8 cellular contexts compared by ENCODE assay signal in the genomic region with DNA sequence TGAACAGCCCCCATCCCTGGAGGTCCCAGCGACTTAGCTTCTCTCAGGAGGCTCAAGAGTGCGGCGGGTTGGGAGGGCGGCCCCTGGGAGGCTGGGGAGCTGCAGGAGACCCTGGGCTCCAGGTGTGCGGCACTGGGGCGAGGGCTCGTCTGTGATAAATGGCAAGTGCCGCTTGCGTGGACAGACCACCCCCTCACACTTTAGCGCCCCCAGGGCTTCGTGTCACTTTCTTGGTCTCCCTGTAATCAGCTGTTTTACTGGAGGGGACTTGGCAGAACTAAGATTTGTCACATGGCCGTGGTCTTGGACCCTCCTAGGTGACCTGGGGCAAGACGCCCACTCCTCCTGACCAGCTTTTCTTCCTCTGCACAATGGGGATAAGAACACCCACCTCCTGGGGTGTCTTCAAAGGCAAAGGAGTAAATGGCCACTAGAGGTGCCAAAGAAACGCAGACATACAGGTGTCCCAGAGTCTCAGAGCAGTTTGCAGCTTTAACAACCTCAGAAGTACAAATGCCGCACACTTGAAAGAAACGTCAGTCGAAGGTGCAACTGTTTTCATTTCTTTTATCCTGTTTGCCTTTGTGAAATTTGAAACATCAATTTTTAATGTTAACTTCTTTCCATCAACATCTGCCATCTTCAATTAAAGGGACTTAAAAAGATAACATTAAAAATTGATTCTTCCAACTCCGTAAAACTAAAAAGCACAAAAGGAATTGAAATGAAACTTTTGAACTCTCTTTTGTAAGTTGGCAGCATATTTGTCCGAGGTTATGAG. TPM values are rescaled to one million over a fixed set of nuclear protein-coding genes. Genes with fewer than 3 reads are reported as not detected.
A peak's percentile ranks its signal among the peaks of the same experiment; 100 is the strongest.
DNase-seq lines count a peak whose midpoint lies in the region; ATAC-seq and TF ChIP-seq lines count a peak whose summit lies in the region.

No MANE protein-coding gene starts in this region.

- H3K4me3 Mint-ChIP-seq in activated CD4-positive, alpha-beta T cell treated with anti-CD3 and anti-CD28 coated beads for 36 hours = peak overlapping the region; percentile 66
- H3K4me3 Mint-ChIP-seq in glutamatergic neuron (ENCODE audit: unreplicated experiment) = no peak overlapping the region

- TF ChIP-seq EP300 in sigmoid colon (IDR thresholded peaks at IDR 0.05) = no peak

- POLR2A ChIA-PET in activated CD4-positive, alpha-beta T cell treated with anti-CD3 and anti-CD28 coated beads for 36 hours (lab: Charles Lee) = no interaction called here

- WGBS in sigmoid colon, 2 donors = 6 to 32% methylated on average over 19 of the region's 19 CpGs

- H3K9me3 Mint-ChIP-seq in activated CD4-positive, alpha-beta T cell treated with anti-CD3 and anti-CD28 coated beads for 36 hours (ENCODE audit: low read depth) = no peaks in the 10 kb centered on the region
- peaks cover 6% of the 10 kb centered on the region for H3K9me3 Mint-ChIP-seq in glutamatergic neuron (ENCODE audit: unreplicated experiment)

- CTCF ChIA-PET in activated CD4-positive, alpha-beta T cell treated with anti-CD3 and anti-CD28 coated beads for 36 hours (lab: Charles Lee) = interaction anchor here (0.5 to 2.0 kb wide), 18 partner anchors 10 to 668 kb away, joined by 3 to 21 read pairs (median 5); a partner anchor contains a TSS

- no peak overlapping the region for H3K27ac Mint-ChIP-seq in activated CD4-positive, alpha-beta T cell treated with anti-CD3 and anti-CD28 coated beads for 36 hours
- H3K27ac Mint-ChIP-seq in glutamatergic neuron (ENCODE audit: unreplicated experiment) = no peak overlapping the region

- peak; percentile 33 for DNase-seq in activated CD4-positive, alpha-beta T cell treated with anti-CD3 and anti-CD28 coated beads for 36 hours
- no peak for DNase-seq in activated CD4-positive, alpha-beta T cell treated with anti-CD3 and anti-CD28 coated beads for 4 hours
- peak; percentile 83 for DNase-seq in Jurkat, Clone E6-1 (ENCODE audit: low read depth, low spot score)
- no peak for DNase-seq in WERI-Rb-1
- no peak for DNase-seq in glutamatergic neuron
- DNase-seq in sigmoid colon = no peak
- DNase-seq in stimulated activated CD4-positive, alpha-beta T cell treated with anti-CD3 and anti-CD28 coated beads, Interleukin-2, amount 100 ng/mL, for 48 hours = no peak
- DNase-seq in DMS79 treated with DMSO at 0.1 percent for 48 hours (lab: John Stamatoyannopoulos, UW) = no peak

- H3K4me1 ChIP-seq in sigmoid colon = peaks cover 0 to 37% (median 29%) of the 10 kb centered on the region in 4 donors

- H3K27ac ChIP-seq in WERI-Rb-1 (no peak overlapping the region), sigmoid colon (peak overlapping the region; percentile 89 to 93 (median 91))

- ATAC-seq in activated CD4-positive, alpha-beta T cell treated with anti-CD3 and anti-CD28 coated beads for 36 hours = peak; percentile 37

- H3K36me3 Mint-ChIP-seq in activated CD4-positive, alpha-beta T cell treated with anti-CD3 and anti-CD28 coated beads for 36 hours (ENCODE audit: low read depth) = no peaks in the 10 kb centered on the region
- H3K36me3 Mint-ChIP-seq in glutamatergic neuron (ENCODE audit: unreplicated experiment) = peaks cover 4% of the 10 kb centered on the region

- H3K4me3 ChIP-seq in Jurkat, Clone E6-1 (ENCODE audit: low read length) = peak overlapping the region; percentile 60
- peak overlapping the region; percentile 36; the same call in 1 of the 2 replicates for H3K4me3 ChIP-seq in WERI-Rb-1 (ENCODE audit: low read depth, low read length)
- H3K4me3 ChIP-seq in sigmoid colon = peak overlapping the region; percentile 36 to 62 (median 57)

- no peaks in the 10 kb centered on the region for H3K27me3 ChIP-seq in WERI-Rb-1 (ENCODE audit: insufficient read depth, low read depth, severe bottlenecking)
- H3K27me3 ChIP-seq in sigmoid colon = no peaks in the 10 kb centered on the region

- TF ChIP-seq POLR2A in sigmoid colon (IDR thresholded peaks at IDR 0.05) = no peak

- peak; percentile 44 for TF ChIP-seq CTCF in WERI-Rb-1 (IDR thresholded peaks at IDR 0.05; ENCODE audit: low read depth, low read length)
- TF ChIP-seq CTCF in glutamatergic neuron (IDR thresholded peaks at IDR 0.05; ENCODE audit: partially characterized antibody, unreplicated experiment) = peak; percentile 30
- peak in 3 of 4 experiments; percentile 26 to 50 (median 28) for TF ChIP-seq CTCF in sigmoid colon (IDR thresholded peaks at IDR 0.05)

- H3K9me3 ChIP-seq in WERI-Rb-1 (ENCODE audit: severe bottlenecking) = no peaks in the 10 kb centered on the region
- no peaks in the 10 kb centered on the region for H3K9me3 ChIP-seq in sigmoid colon

- intact Hi-C loops in activated CD4-positive, alpha-beta T cell treated with anti-CD3 and anti-CD28 coated beads for 36 hours (cut with DNase I, micrococcal nuclease) = loop anchor here (1.0 to 10.0 kb wide), 7 partner anchors 55 to 551 kb away; a partner anchor contains a TSS
- intact Hi-C loops in sigmoid colon (cut with DNase I) = loop anchor here (2.0 to 10.0 kb wide), 4 partner anchors 55 to 531 kb away; a partner anchor contains a TSS

- H3K36me3 ChIP-seq in WERI-Rb-1 (no peaks in the 10 kb centered on the region), sigmoid colon (peaks cover 0 to 10% (median 3%) of the 10 kb centered on the region in 4 donors)

- peaks cover 19% of the 10 kb centered on the region for H3K4me1 Mint-ChIP-seq in activated CD4-positive, alpha-beta T cell treated with anti-CD3 and anti-CD28 coated beads for 36 hours
- H3K4me1 Mint-ChIP-seq in glutamatergic neuron (ENCODE audit: low read depth, unreplicated experiment) = peaks cover 6% of the 10 kb centered on the region

- H3K27me3 Mint-ChIP-seq in activated CD4-positive, alpha-beta T cell treated with anti-CD3 and anti-CD28 coated beads for 36 hours = peaks cover 16% of the 10 kb centered on the region
- peaks cover 2% of the 10 kb centered on the region for H3K27me3 Mint-ChIP-seq in glutamatergic neuron (ENCODE audit: unreplicated experiment)

RNA-seq across cellular contexts. Expression of a gene that starts 0.9 kb away (rescaled TPM):
- total RNA-seq in activated CD4-positive, alpha-beta T cell treated with anti-CD3 and anti-CD28 coated beads for 36 hours = 1 to 10 TPM in 1 of 2 experiments, under 1 TPM in 1; 0.75 to 1.0 TPM
- polyA plus RNA-seq in Jurkat, Clone E6-1 (2012; ENCODE audit: insufficient read depth, insufficient read length) = 2.5 TPM
- total RNA-seq in glutamatergic neuron (ENCODE audit: unreplicated experiment) = not detected
- 1 to 10 TPM; 3.6 to 5.4 (median 4.3) TPM for total RNA-seq in sigmoid colon
- polyA plus RNA-seq in sigmoid colon = 1 to 10 TPM; 6.6 to 9.9 (median 8.1) TPM

RNA-seq across cellular contexts. Expression of a gene that starts 14.1 kb away (rescaled TPM):
- total RNA-seq in activated CD4-positive, alpha-beta T cell treated with anti-CD3 and anti-CD28 coated beads for 36 hours = not detected
- polyA plus RNA-seq in Jurkat, Clone E6-1 (2012; ENCODE audit: insufficient read depth, insufficient read length) = not detected
- 112 TPM for total RNA-seq in glutamatergic neuron (ENCODE audit: unreplicated experiment)
- total RNA-seq in sigmoid colon = 1 to 10 TPM in 2 of 4 donors, not detected in 2; 1.8 to 3.1 TPM
- under 1 TPM in 1 of 3 donors, not detected in 2; 0.34 TPM for polyA plus RNA-seq in sigmoid colon

RNA-seq across cellular contexts. Expression of a gene that starts 55.1 kb away (rescaled TPM):
- 1 to 10 TPM; 3.3 to 3.8 TPM for total RNA-seq in activated CD4-positive, alpha-beta T cell treated with anti-CD3 and anti-CD28 coated beads for 36 hours
- polyA plus RNA-seq in Jurkat, Clone E6-1 (2012; ENCODE audit: insufficient read depth, insufficient read length) = 3.2 TPM
- total RNA-seq in glutamatergic neuron (ENCODE audit: unreplicated experiment) (9.5 TPM), sigmoid colon (10 to 100 TPM in 3 of 4 donors, 1 to 10 TPM in 1; 9.3 to 16.3 (median 10.8) TPM)
- polyA plus RNA-seq in sigmoid colon = 1 to 10 TPM; 1.8 to 5.4 (median 3.0) TPM

Comparison
In these comparisons a context has a peak if more than half of its experiments do, and no peak if none do; other contexts are left out.
1. DNase-seq: peak in activated CD4-positive, alpha-beta T cell treated with anti-CD3 and anti-CD28 coated beads for 36 hours (single experiment) and Jurkat, Clone E6-1 (single experiment); none in activated CD4-positive, alpha-beta T cell treated with anti-CD3 and anti-CD28 coated beads for 4 hours (0 of 2), WERI-Rb-1 (single experiment), glutamatergic neuron (single experiment), sigmoid colon (single experiment), stimulated activated CD4-positive, alpha-beta T cell treated with anti-CD3 and anti-CD28 coated beads, Interleukin-2, amount 100 ng/mL, for 48 hours (0 of 2) and DMS79 treated with DMSO at 0.1 percent for 48 hours (single experiment).
2. RNA of a gene that starts 14.1 kb away (total RNA-seq): 112 TPM in glutamatergic neuron (single experiment); 1.8 to 3.1 TPM in sigmoid colon and not detected in activated CD4-positive, alpha-beta T cell treated with anti-CD3 and anti-CD28 coated beads for 36 hours; every median in the first group is over 10 times any median in the second.
3. Peak in every context shown above with its lines, with median percentiles within 50 percentile points of each other: H3K4me3 ChIP-seq and CTCF ChIP-seq.